ENCODE assay signal across 28 cellular contexts in the genomic region with DNA sequence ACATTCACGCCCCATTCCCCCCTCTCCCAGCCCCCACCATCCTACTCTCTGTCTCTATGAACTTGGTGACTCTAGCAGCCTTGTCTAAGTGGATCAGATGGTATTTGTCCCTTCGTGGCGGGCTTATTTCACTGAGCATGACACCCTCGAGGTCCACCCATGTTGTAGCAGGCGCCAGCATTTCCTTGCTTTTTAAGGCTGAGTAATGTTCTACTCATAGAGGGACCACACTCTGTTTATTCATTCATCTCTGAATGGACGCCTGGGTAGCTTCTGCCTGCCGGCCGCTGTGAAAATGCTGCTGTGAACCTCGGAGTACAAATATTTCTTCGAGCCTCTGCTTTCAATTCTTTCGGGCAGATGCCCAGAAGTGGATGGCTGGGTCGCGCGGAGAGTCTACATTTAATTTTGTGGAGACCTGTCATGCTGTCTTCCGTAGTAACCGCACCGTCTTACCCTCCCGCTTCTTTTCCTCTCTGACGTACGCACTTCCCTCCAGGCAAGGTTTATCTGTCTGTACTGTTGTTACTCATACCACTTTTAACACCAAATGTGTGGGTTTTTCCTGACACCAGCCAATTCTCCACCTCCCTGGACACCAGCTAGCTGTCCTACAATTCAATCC. TPM values are rescaled to one million over a fixed set of nuclear protein-coding genes. Genes with fewer than 3 reads are reported as not detected.
DNase-seq lines count a peak whose midpoint lies in the region; ATAC-seq and TF ChIP-seq lines count a peak whose summit lies in the region.
"Had no signal": no experiment of that assay in that cellular context is flagged by ENCODE, and none has a peak within 500 bp of the region (broad histone marks: within the 10 kb centered on the region; RNA-seq: fewer than 3 reads in every experiment).

No MANE protein-coding gene starts in this region.

- no peak for TF ChIP-seq EP300 in ovary (IDR thresholded peaks at IDR 0.05)

- no peaks in the 10 kb centered on the region for H3K36me3 ChIP-seq in right atrium auricular region
- no peaks in the 10 kb centered on the region for H3K36me3 ChIP-seq in ovary
- H3K36me3 ChIP-seq: ascending aorta, upper lobe of left lung had no signal

- H3K9me3 ChIP-seq in right atrium auricular region (no peaks in the 10 kb centered on the region), ovary (no peaks in the 10 kb centered on the region)
- H3K9me3 ChIP-seq: ascending aorta, upper lobe of left lung had no signal

- intact Hi-C loops in ovary (cut with DNase I) = loop anchor here in 3 of 4 donors (5.0 to 10.0 kb wide), 3 partner anchors 83 to 151 kb away; a partner anchor contains a TSS

- H3K4me3 ChIP-seq in AG09309 (ENCODE audit: control insufficient read depth, low read depth, low read length) (no peak overlapping the region), right atrium auricular region (no peak overlapping the region), ovary (no peak overlapping the region)
- H3K4me3 ChIP-seq: ascending aorta, upper lobe of left lung had no signal

- 78 to 86% (median 81%) methylated on average over 19 to 20 of the region's 20 CpGs for WGBS in ovary, 3 donors

- H3K27me3 ChIP-seq in right atrium auricular region = peaks cover 0 to 4% of the 10 kb centered on the region in 2 donors
- H3K27me3 ChIP-seq in ovary = no peaks in the 10 kb centered on the region
- H3K27me3 ChIP-seq: ascending aorta had no signal

- DNase-seq in AG09309 (ENCODE audit: low read depth) (peak; percentile 28), KBM-7 (peak; percentile 28), UCSD-AML1 (lab: John Stamatoyannopoulos, UW; ENCODE audit: unreplicated experiment) (peak; percentile 27), iris pigment epithelial cell (ENCODE audit: low read depth) (peak; percentile 57), right atrium auricular region (ENCODE audit: low spot score) (no peak), globus pallidus (ENCODE audit: low spot score) (no peak), ovary (no peak)
- DNase-seq: activated CD4-positive, alpha-beta T cell treated with anti-CD3 and anti-CD28 coated beads for 48 hours; activated CD8-positive, alpha-beta memory T cell treated with anti-CD3 and anti-CD28 coated beads, Interleukin-2, amount 10 ng/mL, durations not matched to agents 7 days and 5 days; C1 segment of cervical spinal cord; left cardiac atrium; NCI-H187 treated with DMSO at 0.1 percent for 48 hours; NCI-H345; occipital lobe; retina; SIG-M5; stimulated activated CD4-positive, alpha-beta T cell treated with anti-CD3 and anti-CD28 coated beads, Interleukin-4, amount 100 ng/mL, for 24 hours; T-helper 1 cell had no signal

- TF ChIP-seq CTCF in AG09309 (IDR thresholded peaks at IDR 0.05; ENCODE audit: control insufficient read depth, insufficient read depth, low read depth, low read length, missing control alignments) = no peak
- TF ChIP-seq CTCF in right atrium auricular region (IDR thresholded peaks at IDR 0.05) = no peak
- TF ChIP-seq CTCF in ovary (IDR thresholded peaks at IDR 0.05) = no peak

- TF ChIP-seq POLR2A in ovary (IDR thresholded peaks at IDR 0.05) = no peak

- H3K27ac ChIP-seq in right atrium auricular region (no peak overlapping the region), ovary (no peak overlapping the region)
- H3K27ac ChIP-seq: ascending aorta, KMS-11 had no signal

- in situ Hi-C loops in KBM-7 (cut with MboI; ENCODE audit: low pct_unique_long_range_greater_than_20kb, low sequenced_read_pairs) = no loop called here

- H3K4me1 ChIP-seq in right atrium auricular region (peaks cover 0 to 40% of the 10 kb centered on the region in 2 donors), ovary (ENCODE audit: insufficient read depth) (peaks cover 21% of the 10 kb centered on the region)

- ATAC-seq in GM18868 (IDR thresholded peaks at IDR 0.05; ENCODE audit: unreplicated experiment) = no peak
- ATAC-seq: activated CD8-positive, alpha-beta memory T cell treated with anti-CD3 and anti-CD28 coated beads, Interleukin-2, amount 10 ng/mL, durations not matched to agents 7 days and 5 days; activated naive CD4-positive, alpha-beta T cell treated with anti-CD3 and anti-CD28 coated beads, Interleukin-2, amount 50 U/mL, for 72 hours; HCT116 had no signal

RNA-seq across cellular contexts. Expression of a gene that starts 5.6 kb away (rescaled TPM):
- total RNA-seq in right atrium auricular region (not detected), ovary (1 to 10 TPM in 5 of 7 donors, under 1 TPM in 2; 0.15 to 6.1 (median 1.6) TPM)
- under 1 TPM in 1 of 2 donors, not detected in 1; 0.18 TPM for polyA plus RNA-seq in ovary
- total RNA-seq: A673; activated CD8-positive, alpha-beta memory T cell treated with anti-CD3 and anti-CD28 coated beads, Interleukin-2, amount 10 ng/mL, durations not matched to agents 7 days and 5 days; activated naive CD4-positive, alpha-beta T cell treated with anti-CD3 and anti-CD28 coated beads, Interleukin-2, amount 50 U/mL, for 72 hours; activated T-helper 1 cell treated with anti-CD3 and anti-CD28 coated beads, Interleukin-12 subunit alpha, Interleukin-12 subunit beta, Interleukin-2, Interleukin-4 antibody, amounts not matched to agents 30 ng/mL and 10 ng/mL and 1 ng/mL, durations not matched to agents 14 hours and 24 hours and 36 hours; chondrocyte; epithelial cell of proximal tubule; left cardiac atrium had no signal

RNA-seq across cellular contexts. Expression of a gene that starts 15.8 kb away (rescaled TPM):
- total RNA-seq in right atrium auricular region (under 1 TPM in 1 of 2 donors, not detected in 1; 0.31 TPM), ovary (under 1 TPM in 4 of 7 donors, not detected in 3; 0.12 to 0.48 (median 0.34) TPM)
- under 1 TPM in 1 of 2 donors, not detected in 1; 0.04 TPM for polyA plus RNA-seq in ovary
- total RNA-seq: A673; activated CD8-positive, alpha-beta memory T cell treated with anti-CD3 and anti-CD28 coated beads, Interleukin-2, amount 10 ng/mL, durations not matched to agents 7 days and 5 days; activated naive CD4-positive, alpha-beta T cell treated with anti-CD3 and anti-CD28 coated beads, Interleukin-2, amount 50 U/mL, for 72 hours; activated T-helper 1 cell treated with anti-CD3 and anti-CD28 coated beads, Interleukin-12 subunit alpha, Interleukin-12 subunit beta, Interleukin-2, Interleukin-4 antibody, amounts not matched to agents 30 ng/mL and 10 ng/mL and 1 ng/mL, durations not matched to agents 14 hours and 24 hours and 36 hours; ascending aorta; chondrocyte; left cardiac atrium; occipital lobe had no signal

RNA-seq across cellular contexts. Expression of a gene that starts 43.1 kb away (rescaled TPM):
- total RNA-seq in right atrium auricular region (not detected), ovary (under 1 TPM in 2 of 7 donors, not detected in 5; 0.25 to 0.79 TPM)
- polyA plus RNA-seq in ovary = under 1 TPM in 1 of 2 donors, not detected in 1; 0.04 TPM
- total RNA-seq: A673; activated CD8-positive, alpha-beta memory T cell treated with anti-CD3 and anti-CD28 coated beads, Interleukin-2, amount 10 ng/mL, durations not matched to agents 7 days and 5 days; activated naive CD4-positive, alpha-beta T cell treated with anti-CD3 and anti-CD28 coated beads, Interleukin-2, amount 50 U/mL, for 72 hours; activated T-helper 1 cell treated with anti-CD3 and anti-CD28 coated beads, Interleukin-12 subunit alpha, Interleukin-12 subunit beta, Interleukin-2, Interleukin-4 antibody, amounts not matched to agents 30 ng/mL and 10 ng/mL and 1 ng/mL, durations not matched to agents 14 hours and 24 hours and 36 hours; ascending aorta; chondrocyte; epithelial cell of proximal tubule; occipital lobe had no signal

Comparison
In these comparisons a context has a peak if more than half of its experiments do, and no peak if none do; other contexts are left out.
1. DNase-seq: peak in AG09309 (single experiment), KBM-7 (single experiment), UCSD-AML1 (single experiment) and iris pigment epithelial cell (single experiment); none in right atrium auricular region (single experiment), globus pallidus (single experiment) and ovary (0 of 5).